ENCODE assay signal across 1 cellular context in the genomic region with DNA sequence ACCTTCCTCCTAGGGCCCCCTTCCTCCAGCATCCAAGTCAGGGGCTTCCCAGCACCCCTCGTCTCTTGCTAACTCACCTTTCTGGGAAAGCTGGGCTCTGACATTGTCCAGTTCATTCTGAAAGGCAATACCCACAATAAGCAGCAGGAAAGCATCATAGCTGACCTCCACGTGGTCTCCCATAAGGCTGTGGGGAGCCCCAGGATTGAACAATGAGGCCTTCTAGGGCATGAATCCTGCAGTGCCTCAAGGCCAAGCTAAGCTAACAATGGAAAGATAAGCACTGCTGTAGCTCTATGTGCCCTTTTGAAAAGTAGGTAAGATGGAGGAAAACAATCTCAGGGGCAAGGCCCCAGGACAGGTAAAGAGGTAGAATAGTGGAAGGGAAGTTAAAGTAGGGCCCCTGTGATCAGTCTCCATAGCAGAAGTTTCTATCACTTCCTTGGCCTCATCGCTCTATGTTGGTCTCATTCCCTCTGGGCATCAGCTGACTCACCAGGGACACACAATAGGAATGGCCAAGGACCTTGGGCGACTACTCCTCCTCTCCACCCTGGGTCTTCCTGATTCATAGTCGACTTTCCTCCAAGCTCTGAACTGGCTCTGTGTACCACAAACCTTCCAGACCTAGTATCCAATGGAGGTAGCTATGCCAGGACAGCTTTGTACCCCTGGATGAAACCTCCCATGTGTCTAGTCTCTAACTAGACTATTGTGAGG.
TF ChIP-seq lines count a peak whose summit lies in the region.

No MANE protein-coding gene starts in this region.

TF ChIP-seq in HepG2, 621 proteins besides CTCF, POLR2A, EP300 and RAD21 (continued from another document and continues in another):
- peak; percentile 69 for TF ChIP-seq SOX13 (IDR thresholded peaks at IDR 0.05)
- TF ChIP-seq SOX13 (CRISPR knock-in tag; conservative IDR thresholded peaks at IDR 0.05 in 1 of 2, IDR thresholded peaks at IDR 0.05 in 1 of 2) = peak in 1 of 2 experiments; percentile 97; a peak in 2 of 4 replicates
- no peak for TF ChIP-seq SRSF1 (optimal IDR thresholded peaks at IDR 0.05; ENCODE audit: low read depth, low read length)
- no peak for TF ChIP-seq FOXA1 (IDR thresholded peaks at IDR 0.05)
- TF ChIP-seq FOXA1 (CRISPR knock-in tag; IDR thresholded peaks at IDR 0.05) = peak; percentile 59
- no peak for TF ChIP-seq MATR3 (CRISPR knock-in tag; IDR thresholded peaks at IDR 0.05)
- TF ChIP-seq, protein P1, sequence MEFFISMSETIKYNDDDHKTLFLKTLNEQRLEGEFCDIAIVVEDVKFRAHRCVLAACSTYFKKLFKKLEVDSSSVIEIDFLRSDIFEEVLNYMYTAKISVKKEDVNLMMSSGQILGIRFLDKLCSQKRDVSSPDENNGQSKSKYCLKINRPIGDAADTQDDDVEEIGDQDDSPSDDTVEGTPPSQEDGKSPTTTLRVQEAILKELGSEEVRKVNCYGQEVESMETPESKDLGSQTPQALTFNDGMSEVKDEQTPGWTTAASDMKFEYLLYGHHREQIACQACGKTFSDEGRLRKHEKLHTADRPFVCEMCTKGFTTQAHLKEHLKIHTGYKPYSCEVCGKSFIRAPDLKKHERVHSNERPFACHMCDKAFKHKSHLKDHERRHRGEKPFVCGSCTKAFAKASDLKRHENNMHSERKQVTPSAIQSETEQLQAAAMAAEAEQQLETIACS (CRISPR knock-in tag; IDR thresholded peaks at IDR 0.05) = no peak
- 0 out of 2 replicates have a peak, but pooled peaks have one; percentile 33 for TF ChIP-seq REPIN1 (CRISPR knock-in tag; IDR thresholded peaks at IDR 0.05; ENCODE audit: borderline replicate concordance, low read depth)
- no peak for TF ChIP-seq ZBTB7B (CRISPR knock-in tag; IDR thresholded peaks at IDR 0.05)
- peak; percentile 35; the same call in 1 of the 2 replicates for TF ChIP-seq MIER2 (CRISPR knock-in tag; IDR thresholded peaks at IDR 0.05)
- peak; percentile 33; the same call in 1 of the 2 replicates for TF ChIP-seq HMG20A (CRISPR knock-in tag; IDR thresholded peaks at IDR 0.05; ENCODE audit: borderline replicate concordance)
- TF ChIP-seq FOSL2 (CRISPR knock-in tag; IDR thresholded peaks at IDR 0.05) = peak; percentile 31; the same call in 1 of the 2 replicates
- no peak for TF ChIP-seq ATF3 (CRISPR knock-in tag; IDR thresholded peaks at IDR 0.05)
- no peak for TF ChIP-seq ZNF773 (CRISPR knock-in tag; IDR thresholded peaks at IDR 0.05; ENCODE audit: borderline replicate concordance)
- peak; percentile 39; the same call in 1 of the 2 replicates for TF ChIP-seq SALL1 (CRISPR knock-in tag; IDR thresholded peaks at IDR 0.05)
- TF ChIP-seq, protein P2, sequence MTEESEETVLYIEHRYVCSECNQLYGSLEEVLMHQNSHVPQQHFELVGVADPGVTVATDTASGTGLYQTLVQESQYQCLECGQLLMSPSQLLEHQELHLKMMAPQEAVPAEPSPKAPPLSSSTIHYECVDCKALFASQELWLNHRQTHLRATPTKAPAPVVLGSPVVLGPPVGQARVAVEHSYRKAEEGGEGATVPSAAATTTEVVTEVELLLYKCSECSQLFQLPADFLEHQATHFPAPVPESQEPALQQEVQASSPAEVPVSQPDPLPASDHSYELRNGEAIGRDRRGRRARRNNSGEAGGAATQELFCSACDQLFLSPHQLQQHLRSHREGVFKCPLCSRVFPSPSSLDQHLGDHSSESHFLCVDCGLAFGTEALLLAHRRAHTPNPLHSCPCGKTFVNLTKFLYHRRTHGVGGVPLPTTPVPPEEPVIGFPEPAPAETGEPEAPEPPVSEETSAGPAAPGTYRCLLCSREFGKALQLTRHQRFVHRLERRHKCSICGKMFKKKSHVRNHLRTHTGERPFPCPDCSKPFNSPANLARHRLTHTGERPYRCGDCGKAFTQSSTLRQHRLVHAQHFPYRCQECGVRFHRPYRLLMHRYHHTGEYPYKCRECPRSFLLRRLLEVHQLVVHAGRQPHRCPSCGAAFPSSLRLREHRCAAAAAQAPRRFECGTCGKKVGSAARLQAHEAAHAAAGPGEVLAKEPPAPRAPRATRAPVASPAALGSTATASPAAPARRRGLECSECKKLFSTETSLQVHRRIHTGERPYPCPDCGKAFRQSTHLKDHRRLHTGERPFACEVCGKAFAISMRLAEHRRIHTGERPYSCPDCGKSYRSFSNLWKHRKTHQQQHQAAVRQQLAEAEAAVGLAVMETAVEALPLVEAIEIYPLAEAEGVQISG (CRISPR knock-in tag; IDR thresholded peaks at IDR 0.05) = peak; percentile 61
- 0 out of 2 replicates have a peak, but pooled peaks have one; percentile 34 for TF ChIP-seq TARDBP (CRISPR knock-in tag; IDR thresholded peaks at IDR 0.05)
- TF ChIP-seq ZNF557 (CRISPR knock-in tag; IDR thresholded peaks at IDR 0.05) = 0 out of 2 replicates have a peak, but pooled peaks have one; percentile 57
- TF ChIP-seq IKZF5 (CRISPR knock-in tag; IDR thresholded peaks at IDR 0.05) = 0 out of 2 replicates have a peak, but pooled peaks have one; percentile 55
- TF ChIP-seq ZNF644 (CRISPR knock-in tag; IDR thresholded peaks at IDR 0.05; ENCODE audit: low read depth) = peak; percentile 83; the same call in 1 of the 2 replicates
- TF ChIP-seq ZNF281 (CRISPR knock-in tag; IDR thresholded peaks at IDR 0.05; ENCODE audit: borderline replicate concordance) = peak; percentile 31; the same call in 1 of the 2 replicates
- no peak for TF ChIP-seq EHMT2 (IDR thresholded peaks at IDR 0.05; ENCODE audit: borderline replicate concordance, low read depth, low read length)
- TF ChIP-seq, protein P3, sequence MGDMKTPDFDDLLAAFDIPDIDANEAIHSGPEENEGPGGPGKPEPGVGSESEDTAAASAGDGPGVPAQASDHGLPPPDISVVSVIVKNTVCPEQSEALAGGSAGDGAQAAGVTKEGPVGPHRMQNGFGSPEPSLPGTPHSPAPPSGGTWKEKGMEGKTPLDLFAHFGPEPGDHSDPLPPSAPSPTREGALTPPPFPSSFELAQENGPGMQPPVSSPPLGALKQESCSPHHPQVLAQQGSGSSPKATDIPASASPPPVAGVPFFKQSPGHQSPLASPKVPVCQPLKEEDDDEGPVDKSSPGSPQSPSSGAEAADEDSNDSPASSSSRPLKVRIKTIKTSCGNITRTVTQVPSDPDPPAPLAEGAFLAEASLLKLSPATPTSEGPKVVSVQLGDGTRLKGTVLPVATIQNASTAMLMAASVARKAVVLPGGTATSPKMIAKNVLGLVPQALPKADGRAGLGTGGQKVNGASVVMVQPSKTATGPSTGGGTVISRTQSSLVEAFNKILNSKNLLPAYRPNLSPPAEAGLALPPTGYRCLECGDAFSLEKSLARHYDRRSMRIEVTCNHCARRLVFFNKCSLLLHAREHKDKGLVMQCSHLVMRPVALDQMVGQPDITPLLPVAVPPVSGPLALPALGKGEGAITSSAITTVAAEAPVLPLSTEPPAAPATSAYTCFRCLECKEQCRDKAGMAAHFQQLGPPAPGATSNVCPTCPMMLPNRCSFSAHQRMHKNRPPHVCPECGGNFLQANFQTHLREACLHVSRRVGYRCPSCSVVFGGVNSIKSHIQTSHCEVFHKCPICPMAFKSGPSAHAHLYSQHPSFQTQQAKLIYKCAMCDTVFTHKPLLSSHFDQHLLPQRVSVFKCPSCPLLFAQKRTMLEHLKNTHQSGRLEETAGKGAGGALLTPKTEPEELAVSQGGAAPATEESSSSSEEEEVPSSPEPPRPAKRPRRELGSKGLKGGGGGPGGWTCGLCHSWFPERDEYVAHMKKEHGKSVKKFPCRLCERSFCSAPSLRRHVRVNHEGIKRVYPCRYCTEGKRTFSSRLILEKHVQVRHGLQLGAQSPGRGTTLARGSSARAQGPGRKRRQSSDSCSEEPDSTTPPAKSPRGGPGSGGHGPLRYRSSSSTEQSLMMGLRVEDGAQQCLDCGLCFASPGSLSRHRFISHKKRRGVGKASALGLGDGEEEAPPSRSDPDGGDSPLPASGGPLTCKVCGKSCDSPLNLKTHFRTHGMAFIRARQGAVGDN (CRISPR knock-in tag; IDR thresholded peaks at IDR 0.05) = peak; percentile 64
- TF ChIP-seq MED1 (CRISPR knock-in tag; IDR thresholded peaks at IDR 0.05) = peak; percentile 48
- 0 out of 2 replicates have a peak, but pooled peaks have one; percentile 23 for TF ChIP-seq ZNF256 (CRISPR knock-in tag; conservative IDR thresholded peaks at IDR 0.05)
- peak; percentile 71; the same call in 1 of the 2 replicates for TF ChIP-seq HOXA3 (CRISPR knock-in tag; IDR thresholded peaks at IDR 0.05)
- TF ChIP-seq NCOA5 (CRISPR knock-in tag; IDR thresholded peaks at IDR 0.05) = no peak
- peak; percentile 48 for TF ChIP-seq NCOA2 (CRISPR knock-in tag; IDR thresholded peaks at IDR 0.05)
- TF ChIP-seq, protein P4, sequence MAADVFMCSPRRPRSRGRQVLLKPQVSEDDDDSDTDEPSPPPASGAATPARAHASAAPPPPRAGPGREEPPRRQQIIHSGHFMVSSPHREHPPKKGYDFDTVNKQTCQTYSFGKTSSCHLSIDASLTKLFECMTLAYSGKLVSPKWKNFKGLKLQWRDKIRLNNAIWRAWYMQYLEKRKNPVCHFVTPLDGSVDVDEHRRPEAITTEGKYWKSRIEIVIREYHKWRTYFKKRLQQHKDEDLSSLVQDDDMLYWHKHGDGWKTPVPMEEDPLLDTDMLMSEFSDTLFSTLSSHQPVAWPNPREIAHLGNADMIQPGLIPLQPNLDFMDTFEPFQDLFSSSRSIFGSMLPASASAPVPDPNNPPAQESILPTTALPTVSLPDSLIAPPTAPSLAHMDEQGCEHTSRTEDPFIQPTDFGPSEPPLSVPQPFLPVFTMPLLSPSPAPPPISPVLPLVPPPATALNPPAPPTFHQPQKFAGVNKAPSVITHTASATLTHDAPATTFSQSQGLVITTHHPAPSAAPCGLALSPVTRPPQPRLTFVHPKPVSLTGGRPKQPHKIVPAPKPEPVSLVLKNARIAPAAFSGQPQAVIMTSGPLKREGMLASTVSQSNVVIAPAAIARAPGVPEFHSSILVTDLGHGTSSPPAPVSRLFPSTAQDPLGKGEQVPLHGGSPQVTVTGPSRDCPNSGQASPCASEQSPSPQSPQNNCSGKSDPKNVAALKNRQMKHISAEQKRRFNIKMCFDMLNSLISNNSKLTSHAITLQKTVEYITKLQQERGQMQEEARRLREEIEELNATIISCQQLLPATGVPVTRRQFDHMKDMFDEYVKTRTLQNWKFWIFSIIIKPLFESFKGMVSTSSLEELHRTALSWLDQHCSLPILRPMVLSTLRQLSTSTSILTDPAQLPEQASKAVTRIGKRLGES (CRISPR knock-in tag; IDR thresholded peaks at IDR 0.05; ENCODE audit: borderline replicate concordance) = 0 out of 2 replicates have a peak, but pooled peaks have one; percentile 63
- no peak for TF ChIP-seq ZNF782 (CRISPR knock-in tag; IDR thresholded peaks at IDR 0.05; ENCODE audit: borderline replicate concordance)
- peak; percentile 52; the same call in 1 of the 2 replicates for TF ChIP-seq PATZ1 (CRISPR knock-in tag; IDR thresholded peaks at IDR 0.05)
- TF ChIP-seq ZNF7 (CRISPR knock-in tag; IDR thresholded peaks at IDR 0.05) = 0 out of 2 replicates have a peak, but pooled peaks have one; percentile 12
- peak; percentile 24; the same call in 1 of the 2 replicates for TF ChIP-seq RCOR2 (CRISPR knock-in tag; IDR thresholded peaks at IDR 0.05)
- TF ChIP-seq ARNT2 (CRISPR knock-in tag; IDR thresholded peaks at IDR 0.05; ENCODE audit: low read depth) = 0 out of 2 replicates have a peak, but pooled peaks have one; percentile 25
- no peak for TF ChIP-seq MBD4 (IDR thresholded peaks at IDR 0.05; ENCODE audit: borderline replicate concordance, low read length)
- no peak for TF ChIP-seq ZNF75D (CRISPR knock-in tag; IDR thresholded peaks at IDR 0.05; ENCODE audit: borderline replicate concordance)
- no peak for TF ChIP-seq ZNF251 (CRISPR knock-in tag; IDR thresholded peaks at IDR 0.05)
- 0 out of 2 replicates have a peak, but pooled peaks have one; percentile 61 for TF ChIP-seq ZNF205 (CRISPR knock-in tag; IDR thresholded peaks at IDR 0.05)
- peak; percentile 20 for TF ChIP-seq ASH2L (IDR thresholded peaks at IDR 0.05; ENCODE audit: insufficient read length, low read depth, low read length)
- TF ChIP-seq ZNF556 (CRISPR knock-in tag; IDR thresholded peaks at IDR 0.05; ENCODE audit: borderline replicate concordance) = 0 out of 2 replicates have a peak, but pooled peaks have one; percentile 34
